In genomic region chr5:123075521-123076163, GRCh38 we compare ENCODE assay signal across 9 cellular contexts. TPM values are rescaled to one million over a fixed set of nuclear protein-coding genes. Genes with fewer than 3 reads are reported as not detected.
"Had no signal": no experiment of that assay in that cellular context is flagged by ENCODE, and none has a peak within 500 bp of the region (broad histone marks: within the 10 kb centered on the region; RNA-seq: fewer than 3 reads in every experiment).

No MANE protein-coding gene starts in this region.

- FAIRE-seq: G401.6, GM12878, GM12891, GM12892, GM18507, GM19239 had no signal

- DNase-seq: GDM1, GF-D8 had no signal

- ATAC-seq: GM12878 had no signal

- H3K4me3 ChIP-seq: GM12878 had no signal

RNA-seq across cellular contexts. Expression of gene PRDM6, which starts 13.4 kb away (rescaled TPM):
- total RNA-seq: G401, GM12878 had no signal
- polyA plus RNA-seq: GM12878 had no signal
